In the genomic region with DNA sequence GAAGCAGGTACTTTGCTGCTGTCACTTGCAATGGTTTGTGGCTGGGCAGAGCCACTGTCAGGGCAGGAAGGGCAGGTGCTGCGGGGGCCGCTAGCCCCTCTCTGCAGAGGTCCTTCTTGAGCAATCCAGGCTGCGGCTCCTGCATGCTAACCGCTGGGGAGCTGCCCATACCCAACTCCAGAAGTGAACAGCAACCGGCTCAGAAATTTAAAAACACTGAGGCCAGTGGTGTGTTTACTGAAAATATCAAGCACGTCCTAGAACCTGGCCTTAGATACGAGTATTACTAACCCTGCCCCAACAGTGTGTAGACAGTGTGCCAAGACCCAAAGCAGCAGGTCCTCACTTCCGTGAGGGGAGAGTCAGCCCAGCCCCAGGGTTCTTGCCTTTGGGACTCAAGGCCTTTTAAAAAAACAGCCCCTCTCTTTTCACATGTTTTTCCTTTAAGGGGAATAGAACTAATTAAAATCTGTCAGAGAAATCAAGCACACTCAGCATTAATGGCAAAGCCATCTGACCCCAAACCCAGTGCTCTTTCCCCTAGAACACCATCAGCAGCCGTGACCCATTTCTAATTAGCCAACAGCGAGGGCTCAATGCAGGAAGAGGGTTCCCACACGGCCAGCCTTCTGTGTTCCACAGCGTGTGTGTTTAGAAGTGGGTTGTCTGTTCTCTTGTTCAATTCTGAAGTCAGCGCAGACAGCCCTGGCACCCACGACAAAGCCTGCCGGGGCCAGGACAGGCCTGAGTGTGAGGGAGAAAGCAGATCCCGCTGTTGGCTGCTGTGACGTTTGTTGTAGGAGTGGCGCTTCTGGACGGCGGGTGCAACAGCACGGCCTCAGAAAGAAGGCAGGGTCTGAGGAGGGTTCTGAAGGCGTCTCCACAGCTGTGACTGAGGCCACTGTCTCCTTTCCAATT, we compare ENCODE assay signal across 10 cellular contexts.
A peak's percentile ranks its signal among the peaks of the same experiment; 100 is the strongest.
DNase-seq lines count a peak whose midpoint lies in the region; ATAC-seq and TF ChIP-seq lines count a peak whose summit lies in the region.
"Had no signal": no experiment of that assay in that cellular context is flagged by ENCODE, and none has a peak within 500 bp of the region (broad histone marks: within the 10 kb centered on the region; RNA-seq: fewer than 3 reads in every experiment).

No MANE protein-coding gene starts in this region.

- TF ChIP-seq EP300 in transverse colon (IDR thresholded peaks at IDR 0.05; ENCODE audit: low read depth) (no peak), SK-N-SH (IDR thresholded peaks at IDR 0.05; ENCODE audit: borderline replicate concordance in 1 of 2, low read depth in 1 of 2, low read length in 1 of 2) (no peak)

- no peak overlapping the region for H3K4me2 ChIP-seq in SK-N-SH
- no peak overlapping the region for H3K4me2 ChIP-seq in mammary epithelial cell (ENCODE audit: insufficient read depth, low read depth, low read length)

- in situ Hi-C loops in transverse colon (cut with MboI; ENCODE audit: low pct_ligation_motif_present in 1 of 4, low pct_unique_long_range_greater_than_20kb in 1 of 4, low sequenced_read_pairs in 3 of 4) = no loop called here
- in situ Hi-C loops in mammary epithelial cell (cut with MboI; ENCODE audit: low sequenced_read_pairs in 2 of 2) = no loop called here

- peak; percentile 38 to 61 (median 58) for ATAC-seq in natural killer cell

- no peaks in the 10 kb centered on the region for H3K36me3 Mint-ChIP-seq in activated CD4-positive, alpha-beta T cell treated with anti-CD3 and anti-CD28 coated beads, Interleukin-2, amount 10 ng/mL, durations not matched to agents 24 days and 14 days (ENCODE audit: low read depth)
- H3K36me3 Mint-ChIP-seq in natural killer cell = no peaks in the 10 kb centered on the region

- no TSS peak for BruUV-seq in mammary epithelial cell (replicated peaks; lab: Mats Ljungman, UMichigan)

- TF ChIP-seq RAD21 in SK-N-SH (IDR thresholded peaks at IDR 0.05; ENCODE audit: low read length) = no peak

- peaks cover 26% of the 10 kb centered on the region for H3K4me1 Mint-ChIP-seq in activated CD4-positive, alpha-beta T cell treated with anti-CD3 and anti-CD28 coated beads, Interleukin-2, amount 10 ng/mL, durations not matched to agents 24 days and 14 days
- peaks cover 19 to 42% of the 10 kb centered on the region in 2 donors for H3K4me1 Mint-ChIP-seq in natural killer cell

- no peaks in the 10 kb centered on the region for H3F3A ChIP-seq in SK-N-SH (replicated peaks; ENCODE audit: insufficient read depth)

- POLR2A ChIA-PET in SK-N-SH (lab: Yijun Ruan, JAX) = no interaction called here

- H3K9ac ChIP-seq in SK-N-SH (no peak overlapping the region), mammary epithelial cell (ENCODE audit: insufficient read depth, low read length) (no peak overlapping the region)

- 70 to 75% methylated on average over 4 to 22 of the region's 22 CpGs for WGBS in transverse colon (ENCODE audit: low coverage in 1 of 2), 2 donors
- 41% methylated on average over 20 of the region's 22 CpGs for WGBS in SK-N-SH (ENCODE audit: low lambda C conversion rate)
- WGBS in mammary epithelial cell (ENCODE audit: low coverage, missing lambda C conversion rate) = 80% methylated on average over 22 of the region's 22 CpGs

- H3K27me3 ChIP-seq in transverse colon (no peaks in the 10 kb centered on the region), SK-N-SH (ENCODE audit: insufficient read depth) (no peaks in the 10 kb centered on the region), mammary epithelial cell (ENCODE audit: insufficient read depth, low read length) (no peaks in the 10 kb centered on the region)
- H3K27me3 ChIP-seq: spleen had no signal

- TF ChIP-seq CTCF in fibroblast of pulmonary artery (IDR thresholded peaks at IDR 0.05; ENCODE audit: low read length, missing control alignments) = no peak
- TF ChIP-seq CTCF in natural killer cell (IDR thresholded peaks at IDR 0.05) = no peak
- no peak for TF ChIP-seq CTCF in transverse colon (IDR thresholded peaks at IDR 0.05)
- no peak for TF ChIP-seq CTCF in SK-N-SH (IDR thresholded peaks at IDR 0.05)
- no peak for TF ChIP-seq CTCF in mammary epithelial cell (conservative IDR thresholded peaks at IDR 0.05 in 1 of 2, IDR thresholded peaks at IDR 0.05 in 1 of 2; ENCODE audit: extremely low read depth in 1 of 2, insufficient read depth in 1 of 2, low read depth in 1 of 2, low read length in 2 of 2)

- no peaks in the 10 kb centered on the region for H3K9me3 ChIP-seq in transverse colon
- no peaks in the 10 kb centered on the region for H3K9me3 ChIP-seq in SK-N-SH
- H3K9me3 ChIP-seq in mammary epithelial cell (replicated peaks; ENCODE audit: insufficient read depth, low read length) = peaks cover 35% of the 10 kb centered on the region

- H4K20me1 ChIP-seq in SK-N-SH (ENCODE audit: insufficient read depth) (no peaks in the 10 kb centered on the region), mammary epithelial cell (ENCODE audit: insufficient read depth, low read length) (no peaks in the 10 kb centered on the region)

- no peaks in the 10 kb centered on the region for H3K36me3 ChIP-seq in transverse colon
- H3K36me3 ChIP-seq in SK-N-SH (replicated peaks in 1 of 2; ENCODE audit: control insufficient read depth in 1 of 2, insufficient read depth in 2 of 2, low read length in 1 of 2) = no peaks in the 10 kb centered on the region
- no peaks in the 10 kb centered on the region for H3K36me3 ChIP-seq in mammary epithelial cell (ENCODE audit: insufficient read depth, low read length)
- H3K36me3 ChIP-seq: spleen had no signal

- H3K9me3 Mint-ChIP-seq in activated CD4-positive, alpha-beta T cell treated with anti-CD3 and anti-CD28 coated beads, Interleukin-2, amount 10 ng/mL, durations not matched to agents 24 days and 14 days = no peaks in the 10 kb centered on the region
- H3K9me3 Mint-ChIP-seq in natural killer cell = no peaks in the 10 kb centered on the region

- H3K4me1 ChIP-seq in transverse colon = peaks cover 0 to 30% (median 3%) of the 10 kb centered on the region in 4 donors
- peaks cover 0 to 7% of the 10 kb centered on the region in 2 experiments; a peak in 1 of 4 replicates for H3K4me1 ChIP-seq in SK-N-SH (ENCODE audit: control insufficient read depth in 1 of 2, insufficient read depth in 2 of 2, low read depth in 1 of 2, low read length in 1 of 2)
- no peaks in the 10 kb centered on the region for H3K4me1 ChIP-seq in mammary epithelial cell (ENCODE audit: insufficient read depth, low read length)

- intact Hi-C loops in activated CD4-positive, alpha-beta T cell treated with anti-CD3 and anti-CD28 coated beads, Interleukin-2, amount 10 ng/mL, durations not matched to agents 24 days and 14 days (cut with micrococcal nuclease) = no loop called here
- intact Hi-C loops in natural killer cell (cut with micrococcal nuclease) = no loop called here
- intact Hi-C loops in transverse colon (cut with DNase I; ENCODE audit: low total_unique reads) = no loop called here
- intact Hi-C loops in mammary epithelial cell (cut with micrococcal nuclease) = no loop called here

- no peak overlapping the region for H2AFZ ChIP-seq in SK-N-SH (ENCODE audit: low read depth)
- H2AFZ ChIP-seq in mammary epithelial cell (ENCODE audit: low read depth, low read length) = no peak overlapping the region

- H3K9me2 ChIP-seq in SK-N-SH = no peaks in the 10 kb centered on the region

- DNase-seq in activated CD4-positive, alpha-beta T cell treated with anti-CD3 and anti-CD28 coated beads, Interleukin-2, amount 10 ng/mL, durations not matched to agents 24 days and 14 days = peak; percentile 61
- no peak for DNase-seq in activated CD4-positive, alpha-beta T cell treated with anti-CD3 and anti-CD28 coated beads for 48 hours
- peak; percentile 2 for DNase-seq in fibroblast of pulmonary artery (ENCODE audit: low read depth)
- no peak for DNase-seq in natural killer cell
- DNase-seq in transverse colon = peak; percentile 27
- DNase-seq in SK-N-SH = no peak
- DNase-seq in mammary epithelial cell = no peak
- no peak for DNase-seq in foreskin melanocyte
- DNase-seq: GOT3, spleen had no signal

- H3K79me2 ChIP-seq in SK-N-SH (ENCODE audit: insufficient read depth) (no peaks in the 10 kb centered on the region), mammary epithelial cell (ENCODE audit: insufficient read depth, low read length) (no peaks in the 10 kb centered on the region)

- no peak overlapping the region for H3K27ac Mint-ChIP-seq in activated CD4-positive, alpha-beta T cell treated with anti-CD3 and anti-CD28 coated beads, Interleukin-2, amount 10 ng/mL, durations not matched to agents 24 days and 14 days
- peak overlapping the region in 1 of 2 donors; percentile 85 for H3K27ac Mint-ChIP-seq in natural killer cell

- H3K4me3 ChIP-seq in fibroblast of pulmonary artery (replicated peaks; ENCODE audit: low read depth, low read length) (no peak overlapping the region), transverse colon (no peak overlapping the region), SK-N-SH (ENCODE audit: low read depth in 2 of 2, low read length in 1 of 2) (no peak overlapping the region), mammary epithelial cell (replicated peaks in 1 of 3; ENCODE audit: insufficient read depth in 1 of 3, low read depth in 2 of 3, low read length in 3 of 3) (no peak overlapping the region)
- H3K4me3 ChIP-seq: spleen had no signal

- H3K27me3 Mint-ChIP-seq in activated CD4-positive, alpha-beta T cell treated with anti-CD3 and anti-CD28 coated beads, Interleukin-2, amount 10 ng/mL, durations not matched to agents 24 days and 14 days = no peaks in the 10 kb centered on the region
- H3K27me3 Mint-ChIP-seq in natural killer cell (ENCODE audit: low read depth in 2 of 2) = no peaks in the 10 kb centered on the region

- dilution Hi-C loops in mammary epithelial cell (cut with HindIII; ENCODE audit: low sequenced_read_pairs) = no loop called here

- CTCF ChIA-PET in SK-N-SH (lab: Yijun Ruan, JAX) (no interaction called here), mammary epithelial cell (lab: Charles Lee; ENCODE audit: low non-redundant PET) (no interaction called here)

- no peak overlapping the region for H3K4me3 Mint-ChIP-seq in activated CD4-positive, alpha-beta T cell treated with anti-CD3 and anti-CD28 coated beads, Interleukin-2, amount 10 ng/mL, durations not matched to agents 24 days and 14 days
- H3K4me3 Mint-ChIP-seq in natural killer cell = peak overlapping the region; percentile 37

- H3K27ac ChIP-seq in transverse colon = peak overlapping the region; percentile 35 to 53 (median 44)
- no peak overlapping the region for H3K27ac ChIP-seq in SK-N-SH (ENCODE audit: low read depth in 2 of 2, low read length in 1 of 2)
- no peak overlapping the region for H3K27ac ChIP-seq in mammary epithelial cell (ENCODE audit: insufficient read depth, low read depth, low read length)

- no peak for TF ChIP-seq POLR2A in transverse colon (IDR thresholded peaks at IDR 0.05)

TF ChIP-seq in SK-N-SH, 30 proteins besides CTCF, POLR2A, EP300 and RAD21 (continues in another document):
- TF ChIP-seq, protein P1, sequence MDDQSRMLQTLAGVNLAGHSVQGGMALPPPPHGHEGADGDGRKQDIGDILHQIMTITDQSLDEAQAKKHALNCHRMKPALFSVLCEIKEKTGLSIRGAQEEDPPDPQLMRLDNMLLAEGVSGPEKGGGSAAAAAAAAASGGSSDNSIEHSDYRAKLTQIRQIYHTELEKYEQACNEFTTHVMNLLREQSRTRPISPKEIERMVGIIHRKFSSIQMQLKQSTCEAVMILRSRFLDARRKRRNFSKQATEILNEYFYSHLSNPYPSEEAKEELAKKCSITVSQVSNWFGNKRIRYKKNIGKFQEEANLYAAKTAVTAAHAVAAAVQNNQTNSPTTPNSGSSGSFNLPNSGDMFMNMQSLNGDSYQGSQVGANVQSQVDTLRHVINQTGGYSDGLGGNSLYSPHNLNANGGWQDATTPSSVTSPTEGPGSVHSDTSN (IDR thresholded peaks at IDR 0.05) = no peak

Comparison
In these comparisons a context has a peak if more than half of its experiments do, and no peak if none do; other contexts are left out.
1. DNase-seq: peak in activated CD4-positive, alpha-beta T cell treated with anti-CD3 and anti-CD28 coated beads, Interleukin-2, amount 10 ng/mL, durations not matched to agents 24 days and 14 days (single experiment), fibroblast of pulmonary artery (single experiment) and transverse colon (single experiment); none in activated CD4-positive, alpha-beta T cell treated with anti-CD3 and anti-CD28 coated beads for 48 hours (single experiment), natural killer cell (single experiment), SK-N-SH (single experiment), mammary epithelial cell (single experiment) and foreskin melanocyte (single experiment).
2. H3K27ac ChIP-seq: peak in transverse colon (4 of 4); none in SK-N-SH (0 of 2) and mammary epithelial cell (single experiment).